ENCODE assay signal across 1 cellular context in the genomic region with DNA sequence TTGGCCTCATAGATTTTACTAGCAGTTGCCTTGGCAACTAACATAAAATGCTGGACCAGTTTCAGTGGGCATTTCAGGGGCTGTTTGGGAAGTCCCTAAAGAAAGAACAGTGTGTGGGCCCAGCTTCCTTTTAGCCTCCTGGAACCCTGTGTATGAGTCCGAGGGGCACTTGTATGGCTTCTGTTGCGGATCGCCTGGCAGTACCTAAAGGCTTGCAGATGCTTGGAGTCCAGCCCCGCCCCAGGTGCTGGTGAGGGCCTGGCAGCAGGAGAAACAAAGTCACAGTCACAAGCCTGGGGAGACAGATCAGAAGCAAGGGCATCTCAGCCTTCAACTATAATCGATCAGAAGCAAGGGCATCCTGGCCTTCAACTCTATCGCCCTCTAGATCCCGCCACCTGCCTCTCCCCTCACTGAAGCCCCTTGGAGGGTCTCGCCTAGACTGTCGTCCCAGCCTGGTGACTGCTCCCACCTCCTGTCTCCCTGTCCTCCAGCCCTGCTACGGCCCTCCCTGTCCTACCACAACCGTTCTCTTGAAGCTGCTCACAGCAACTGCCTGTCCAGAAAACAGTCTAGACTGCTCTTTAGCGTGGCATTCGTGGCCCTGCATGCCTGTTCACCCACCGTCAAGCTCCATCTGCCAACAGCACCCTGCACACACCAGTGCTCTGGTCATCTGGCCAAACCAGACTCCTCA.
TF ChIP-seq lines count a peak whose summit lies in the region.

No MANE protein-coding gene starts in this region.

TF ChIP-seq in K562, 482 proteins besides CTCF, POLR2A, EP300 and RAD21:
- peak; percentile 39; the same call in 1 of the 2 replicates for TF ChIP-seq RFX1 (IDR thresholded peaks at IDR 0.05)
- no peak for TF ChIP-seq SIN3A (IDR thresholded peaks at IDR 0.05; ENCODE audit: borderline replicate concordance in 2 of 2, control insufficient read depth in 1 of 2, low read depth in 2 of 2, low read length in 2 of 2)
